ENCODE assay signal across 6 cellular contexts in the genomic region with DNA sequence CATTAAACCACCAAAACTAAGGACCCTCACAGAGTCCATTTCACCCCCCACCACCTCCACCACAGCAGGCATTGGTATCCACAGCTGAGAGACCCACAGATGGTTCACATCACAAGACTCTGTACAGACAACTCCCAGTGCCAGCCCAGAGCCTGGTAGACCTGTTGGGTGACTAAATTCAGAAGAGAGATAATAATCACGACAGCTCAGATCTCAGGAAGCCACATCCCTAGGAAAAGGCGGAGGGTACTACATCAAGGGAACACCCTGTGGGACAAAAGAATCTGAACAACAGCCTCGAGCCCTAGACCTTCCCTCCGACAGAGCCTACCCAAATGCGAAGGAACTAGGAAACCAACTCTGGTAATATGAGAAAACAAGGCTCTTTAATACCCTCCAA. TPM values are rescaled to one million over a fixed set of nuclear protein-coding genes. Genes with fewer than 3 reads are reported as not detected.
"Had no signal": no experiment of that assay in that cellular context is flagged by ENCODE, and none has a peak within 500 bp of the region (broad histone marks: within the 10 kb centered on the region; RNA-seq: fewer than 3 reads in every experiment).

No MANE protein-coding gene starts in this region.

RNA-seq across cellular contexts. Expression of gene TMEM45B, which starts 51.4 kb away (rescaled TPM):
- total RNA-seq: heart left ventricle, left ventricle myocardium inferior, psoas muscle, right cardiac atrium, skeletal muscle tissue had no signal
- polyA plus RNA-seq: neural cell, right cardiac atrium had no signal
